23 cellular contexts compared by ENCODE assay signal in genomic region chr6:23415819-23416427, GRCh38.
A peak's percentile ranks its signal among the peaks of the same experiment; 100 is the strongest.
DNase-seq lines count a peak whose midpoint lies in the region; ATAC-seq, FAIRE-seq and TF ChIP-seq lines count a peak whose summit lies in the region.
"Had no signal": no experiment of that assay in that cellular context is flagged by ENCODE, and none has a peak within 500 bp of the region (broad histone marks: within the 10 kb centered on the region; RNA-seq: fewer than 3 reads in every experiment).

No MANE protein-coding gene starts in this region.

- H3K27ac ChIP-seq in IMR-90 (ENCODE audit: insufficient read depth, low read length) (no peak overlapping the region), K562 (ENCODE audit: extremely low read depth, low read depth, low read length) (no peak overlapping the region), endodermal cell (ENCODE audit: low read depth, low read length) (no peak overlapping the region)
- H3K27ac ChIP-seq: BLaER1 had no signal

- H2AFZ ChIP-seq in IMR-90 (replicated peaks; ENCODE audit: low read length, poor library complexity), result no peak overlapping the region
- H2AFZ ChIP-seq in K562 (ENCODE audit: low read depth, low read length), result no peak overlapping the region

- H3K9me3 ChIP-seq in IMR-90 (ENCODE audit: control insufficient read depth, insufficient read depth, low read length) (no peaks in the 10 kb centered on the region), K562 (replicated peaks; ENCODE audit: control insufficient read depth, insufficient read depth, low read depth, low read length) (peaks cover 1% of the 10 kb centered on the region; the same call in 1 of the 2 replicates), endodermal cell (ENCODE audit: control insufficient read depth, low read length) (no peaks in the 10 kb centered on the region)
- H3K9me3 ChIP-seq: BLaER1 had no signal

- POLR2A ChIA-PET in IMR-90 (lab: Charles Lee; ENCODE audit: unreplicated experiment) (no interaction called here), K562 (lab: Yijun Ruan, JAX) (no interaction called here)
- POLR2A ChIA-PET in activated CD8-positive, alpha-beta T cell treated with anti-CD3 and anti-CD28 coated beads, Interleukin-2, amount 10 ng/mL, durations not matched to agents 7 days and 5 days (lab: Charles Lee), result no interaction called here

- no peak overlapping the region for H4K91ac ChIP-seq in IMR-90 (ENCODE audit: insufficient read depth, low read depth, low read length)

- H3K9me3 Mint-ChIP-seq in osteocyte (ENCODE audit: unreplicated experiment) (no peaks in the 10 kb centered on the region), chondrocyte (ENCODE audit: low read depth) (no peaks in the 10 kb centered on the region), endodermal cell (no peaks in the 10 kb centered on the region)
- no peaks in the 10 kb centered on the region for H3K9me3 Mint-ChIP-seq in activated CD8-positive, alpha-beta T cell treated with anti-CD3 and anti-CD28 coated beads, Interleukin-2, amount 10 ng/mL, durations not matched to agents 7 days and 5 days (ENCODE audit: insufficient read depth)

- ATAC-seq in GM19351 (IDR thresholded peaks at IDR 0.05; ENCODE audit: unreplicated experiment), result peak; percentile 53
- ATAC-seq in IMR-90 (ENCODE audit: low read depth), result no peak
- ATAC-seq in K562, result no peak
- ATAC-seq in activated CD8-positive, alpha-beta T cell treated with anti-CD3 and anti-CD28 coated beads, Interleukin-2, amount 10 ng/mL, durations not matched to agents 7 days and 5 days, result no peak
- ATAC-seq: T-cell had no signal

- no peak for TF ChIP-seq CTCF in GM12865 (IDR thresholded peaks at IDR 0.05; ENCODE audit: insufficient read depth, low read depth, low read length, missing control alignments)
- TF ChIP-seq CTCF in IMR-90 (conservative IDR thresholded peaks at IDR 0.05; ENCODE audit: low read depth, low read length), result no peak
- no peak for TF ChIP-seq CTCF in K562 (IDR thresholded peaks at IDR 0.05 in 2 of 3, conservative IDR thresholded peaks at IDR 0.05 in 1 of 3; ENCODE audit: insufficient read depth in 2 of 3, low read depth in 1 of 3, low read length in 3 of 3)
- no peak for TF ChIP-seq CTCF in osteocyte (IDR thresholded peaks at IDR 0.05)
- TF ChIP-seq CTCF in chondrocyte (IDR thresholded peaks at IDR 0.05), result no peak
- TF ChIP-seq CTCF in endodermal cell (conservative IDR thresholded peaks at IDR 0.05), result no peak

- TF ChIP-seq POLR2A in IMR-90 (IDR thresholded peaks at IDR 0.05; ENCODE audit: low read depth, low read length) (no peak), K562 (conservative IDR thresholded peaks at IDR 0.05) (no peak)

- no peak overlapping the region for H2AK5ac ChIP-seq in IMR-90 (ENCODE audit: low read depth, low read length)

- no peak overlapping the region for H3K56ac ChIP-seq in IMR-90 (ENCODE audit: extremely low read depth, insufficient read depth, low read length)

- no peak for TF ChIP-seq RAD21 in IMR-90 (IDR thresholded peaks at IDR 0.05; ENCODE audit: low read length)
- no peak for TF ChIP-seq RAD21 in K562 (CRISPR knock-in tag; conservative IDR thresholded peaks at IDR 0.05 in 1 of 2, IDR thresholded peaks at IDR 0.05 in 1 of 2)

- no peaks in the 10 kb centered on the region for H3K79me1 ChIP-seq in IMR-90 (ENCODE audit: low read depth in 1 of 2, low read length in 2 of 2)

- H3K27me3 Mint-ChIP-seq in osteocyte (ENCODE audit: unreplicated experiment) (no peaks in the 10 kb centered on the region), chondrocyte (ENCODE audit: low read depth) (no peaks in the 10 kb centered on the region), endodermal cell (ENCODE audit: insufficient read depth) (no peaks in the 10 kb centered on the region)
- no peaks in the 10 kb centered on the region for H3K27me3 Mint-ChIP-seq in activated CD8-positive, alpha-beta T cell treated with anti-CD3 and anti-CD28 coated beads, Interleukin-2, amount 10 ng/mL, durations not matched to agents 7 days and 5 days (ENCODE audit: low read depth)
- H3K27me3 Mint-ChIP-seq: CD4-positive, CD25-positive, alpha-beta regulatory T cell; T-cell had no signal

- H2AK9ac ChIP-seq in IMR-90 (replicated peaks; ENCODE audit: low read depth, low read length, poor library complexity), result no peak overlapping the region

- H4K20me1 ChIP-seq in IMR-90 (ENCODE audit: insufficient read depth, low read length), result peaks cover 3% of the 10 kb centered on the region; the same call in 1 of the 2 replicates
- no peaks in the 10 kb centered on the region for H4K20me1 ChIP-seq in K562 (replicated peaks; ENCODE audit: control insufficient read depth, insufficient read depth, low read length)
- H4K20me1 ChIP-seq: BLaER1 had no signal

- H3K18ac ChIP-seq in IMR-90 (ENCODE audit: low read depth, low read length), result no peak overlapping the region; the same call in 1 of the 2 replicates

- H2BK20ac ChIP-seq in IMR-90 (ENCODE audit: low read depth, low read length), result no peak overlapping the region

- H3K9me1 ChIP-seq in IMR-90 (ENCODE audit: insufficient read depth, low read length), result peaks cover 4% of the 10 kb centered on the region
- no peaks in the 10 kb centered on the region for H3K9me1 ChIP-seq in K562 (ENCODE audit: control insufficient read depth, insufficient read depth, low read length)

- no peak overlapping the region for H3K23ac ChIP-seq in IMR-90 (ENCODE audit: low read depth, low read length)

- no peak overlapping the region; the same call in 1 of the 2 replicates for H3K14ac ChIP-seq in IMR-90 (replicated peaks; ENCODE audit: low read depth, low read length)

- H3K27ac Mint-ChIP-seq in osteocyte (ENCODE audit: unreplicated experiment), result no peak overlapping the region
- no peak overlapping the region for H3K27ac Mint-ChIP-seq in activated CD8-positive, alpha-beta T cell treated with anti-CD3 and anti-CD28 coated beads, Interleukin-2, amount 10 ng/mL, durations not matched to agents 7 days and 5 days
- H3K27ac Mint-ChIP-seq in chondrocyte (ENCODE audit: unreplicated experiment), result no peak overlapping the region
- no peak overlapping the region for H3K27ac Mint-ChIP-seq in endodermal cell
- H3K27ac Mint-ChIP-seq: CD4-positive, CD25-positive, alpha-beta regulatory T cell; T-cell had no signal

- DNase-seq in GM12865 (ENCODE audit: low read depth) (peak; percentile 68), IMR-90 (no peak), K562 (ENCODE audit: extremely low read depth in 1 of 4, low spot score in 3 of 4) (no peak), osteocyte (ENCODE audit: extremely low spot score, unreplicated experiment) (no peak), chondrocyte (ENCODE audit: low spot score) (no peak), endodermal cell (no peak)
- no peak for DNase-seq in activated CD8-positive, alpha-beta T cell treated with anti-CD3 and anti-CD28 coated beads, Interleukin-2, amount 10 ng/mL, durations not matched to agents 7 days and 5 days
- DNase-seq: CD4-positive, CD25-positive, alpha-beta regulatory T cell; DMS153; DND-41; Kasumi-1; NCI-H1105 treated with DMSO at 0.1 percent for 48 hours; NCI-H146; NCI-H1930; NCI-H2107; NCI-H524; NCI-H748 treated with DMSO at 0.1 percent for 48 hours; RPMI8226; SHP77; T-cell had no signal

- no peak overlapping the region for H3K4ac ChIP-seq in IMR-90 (ENCODE audit: low read depth, low read length)

- H3K4me1 ChIP-seq in IMR-90 (ENCODE audit: control insufficient read depth, insufficient read depth, low read length) (peaks cover 6% of the 10 kb centered on the region), K562 (replicated peaks in 1 of 2; ENCODE audit: control insufficient read depth in 2 of 2, insufficient read depth in 2 of 2, low read length in 2 of 2) (no peaks in the 10 kb centered on the region), endodermal cell (ENCODE audit: control insufficient read depth, insufficient read depth, low read length) (no peaks in the 10 kb centered on the region)

- H3K36me3 Mint-ChIP-seq in osteocyte (ENCODE audit: unreplicated experiment), result no peaks in the 10 kb centered on the region
- H3K36me3 Mint-ChIP-seq in activated CD8-positive, alpha-beta T cell treated with anti-CD3 and anti-CD28 coated beads, Interleukin-2, amount 10 ng/mL, durations not matched to agents 7 days and 5 days (ENCODE audit: low read depth), result no peaks in the 10 kb centered on the region
- H3K36me3 Mint-ChIP-seq in chondrocyte (ENCODE audit: low read depth), result no peaks in the 10 kb centered on the region
- H3K36me3 Mint-ChIP-seq in endodermal cell (ENCODE audit: low read depth), result no peaks in the 10 kb centered on the region
- H3K36me3 Mint-ChIP-seq: CD4-positive, CD25-positive, alpha-beta regulatory T cell; T-cell had no signal

- in situ Hi-C loops in IMR-90 (cut with MboI; ENCODE audit: low sequenced_read_pairs), result no loop called here
- in situ Hi-C loops in K562 (cut with MboI), result no loop called here

- peak overlapping the region; percentile 71; the same call in 1 of the 2 replicates for H4K5ac ChIP-seq in IMR-90 (ENCODE audit: low read depth, low read length)

- no peak overlapping the region for H2BK5ac ChIP-seq in IMR-90 (ENCODE audit: low read depth, low read length, poor library complexity, severe bottlenecking)

- TF ChIP-seq EP300 in K562 (IDR thresholded peaks at IDR 0.05; ENCODE audit: low read length), result no peak

- H3K4me1 Mint-ChIP-seq in osteocyte (ENCODE audit: unreplicated experiment), result peaks cover 19% of the 10 kb centered on the region
- H3K4me1 Mint-ChIP-seq in activated CD8-positive, alpha-beta T cell treated with anti-CD3 and anti-CD28 coated beads, Interleukin-2, amount 10 ng/mL, durations not matched to agents 7 days and 5 days (ENCODE audit: low read depth), result no peaks in the 10 kb centered on the region
- H3K4me1 Mint-ChIP-seq in chondrocyte (ENCODE audit: low read depth), result peaks cover 15% of the 10 kb centered on the region
- no peaks in the 10 kb centered on the region for H3K4me1 Mint-ChIP-seq in endodermal cell
- H3K4me1 Mint-ChIP-seq: CD4-positive, CD25-positive, alpha-beta regulatory T cell; T-cell had no signal

- peak overlapping the region; percentile 26; the same call in 1 of the 3 replicates for H2BK15ac ChIP-seq in IMR-90 (ENCODE audit: low read depth, low read length)

- H3K27me3 ChIP-seq in IMR-90 (ENCODE audit: control insufficient read depth, insufficient read depth, low read length), result no peaks in the 10 kb centered on the region
- no peaks in the 10 kb centered on the region for H3K27me3 ChIP-seq in K562 (ENCODE audit: control insufficient read depth in 2 of 2, insufficient read depth in 2 of 2, low read length in 2 of 2)
- no peaks in the 10 kb centered on the region for H3K27me3 ChIP-seq in endodermal cell (ENCODE audit: control insufficient read depth, insufficient read depth, low read length, poor library complexity, severe bottlenecking)
- H3K27me3 ChIP-seq: BLaER1 had no signal

- BruUV-seq in IMR-90 (replicated peaks; lab: Mats Ljungman, UMichigan) (no TSS peak), K562 (replicated peaks; lab: Mats Ljungman, UMichigan) (no TSS peak)

- no peak overlapping the region for H3K4me3 ChIP-seq in GM12865 (ENCODE audit: low read depth, low read length)
- no peak overlapping the region for H3K4me3 ChIP-seq in IMR-90 (ENCODE audit: insufficient read depth, low read depth, low read length)
- no peak overlapping the region for H3K4me3 ChIP-seq in K562
- no peak overlapping the region for H3K4me3 ChIP-seq in endodermal cell (ENCODE audit: low read length)
- H3K4me3 ChIP-seq: BLaER1 had no signal

- H3K79me2 ChIP-seq in K562 (ENCODE audit: control insufficient read depth, insufficient read depth, low read length), result no peaks in the 10 kb centered on the region

- no peak overlapping the region for H3K9ac ChIP-seq in IMR-90 (ENCODE audit: low read depth, low read length)
- H3K9ac ChIP-seq in K562 (ENCODE audit: insufficient read depth in 1 of 2, low read depth in 2 of 2, low read length in 2 of 2), result no peak overlapping the region
- no peak overlapping the region for H3K9ac ChIP-seq in endodermal cell (ENCODE audit: extremely low read depth, low read length, poor library complexity, severe bottlenecking)
- H3K9ac ChIP-seq: BLaER1 had no signal

- no peak for FAIRE-seq in K562 (lab: Jason Lieb, UNC)
- FAIRE-seq: H54 had no signal

- H3K4me3 Mint-ChIP-seq in osteocyte (ENCODE audit: unreplicated experiment) (no peak overlapping the region), chondrocyte (ENCODE audit: unreplicated experiment) (no peak overlapping the region), endodermal cell (no peak overlapping the region)
- H3K4me3 Mint-ChIP-seq in activated CD8-positive, alpha-beta T cell treated with anti-CD3 and anti-CD28 coated beads, Interleukin-2, amount 10 ng/mL, durations not matched to agents 7 days and 5 days, result no peak overlapping the region
- H3K4me3 Mint-ChIP-seq: CD4-positive, CD25-positive, alpha-beta regulatory T cell; T-cell had no signal

- WGBS in IMR-90 (ENCODE audit: extremely low coverage in 2 of 2, insufficient read length in 1 of 2), 2 experiments, result 78% methylated on average over 5 of the region's 5 CpGs; no CpG with 5 or more reads in 1 of the 2 experiments
- 0% methylated on average over 5 of the region's 5 CpGs for WGBS in K562 (ENCODE audit: insufficient coverage, low coverage, missing lambda C conversion rate)
- WGBS in endodermal cell (ENCODE audit: insufficient coverage in 1 of 2, insufficient read length in 1 of 2), 2 experiments, result 85 to 89% methylated on average over 5 of the region's 5 CpGs

- CTCF ChIA-PET in IMR-90 (lab: Yijun Ruan, JAX), result no interaction called here
- CTCF ChIA-PET in K562 (lab: Yijun Ruan, JAX; ENCODE audit: low intra/inter-chr PET ratio), result no interaction called here
- CTCF ChIA-PET in activated CD8-positive, alpha-beta T cell treated with anti-CD3 and anti-CD28 coated beads, Interleukin-2, amount 10 ng/mL, durations not matched to agents 7 days and 5 days (lab: Charles Lee), result no interaction called here

- dilution Hi-C loops in IMR-90 (cut with HindIII; ENCODE audit: low sequenced_read_pairs, unreplicated experiment), result no loop called here

- no peak overlapping the region for H2BK120ac ChIP-seq in IMR-90 (ENCODE audit: low read depth, low read length)

- intact Hi-C loops in IMR-90 (cut with micrococcal nuclease), result loop anchor here (2.0 to 10.0 kb wide), 2 partner anchors 461 to 1267 kb away; no protein-coding TSS in a partner anchor
- intact Hi-C loops in K562 (cut with micrococcal nuclease), result no loop called here

- H3K4me2 ChIP-seq in IMR-90 (ENCODE audit: low read depth, low read length) (no peak overlapping the region), K562 (ENCODE audit: insufficient read depth, low read length) (no peak overlapping the region)
- H3K4me2 ChIP-seq: BLaER1 had no signal

- H4K8ac ChIP-seq in IMR-90 (ENCODE audit: low read depth in 2 of 2, low read length in 2 of 2), result no peak overlapping the region

- H3K36me3 ChIP-seq in IMR-90 (ENCODE audit: control insufficient read depth, insufficient read depth, low read length) (no peaks in the 10 kb centered on the region), K562 (ENCODE audit: control insufficient read depth, insufficient read depth, low read length) (no peaks in the 10 kb centered on the region), endodermal cell (ENCODE audit: control insufficient read depth, insufficient read depth, low read length) (no peaks in the 10 kb centered on the region)
- H3K36me3 ChIP-seq: BLaER1 had no signal
